9 cellular contexts compared by ENCODE assay signal in the genomic region with DNA sequence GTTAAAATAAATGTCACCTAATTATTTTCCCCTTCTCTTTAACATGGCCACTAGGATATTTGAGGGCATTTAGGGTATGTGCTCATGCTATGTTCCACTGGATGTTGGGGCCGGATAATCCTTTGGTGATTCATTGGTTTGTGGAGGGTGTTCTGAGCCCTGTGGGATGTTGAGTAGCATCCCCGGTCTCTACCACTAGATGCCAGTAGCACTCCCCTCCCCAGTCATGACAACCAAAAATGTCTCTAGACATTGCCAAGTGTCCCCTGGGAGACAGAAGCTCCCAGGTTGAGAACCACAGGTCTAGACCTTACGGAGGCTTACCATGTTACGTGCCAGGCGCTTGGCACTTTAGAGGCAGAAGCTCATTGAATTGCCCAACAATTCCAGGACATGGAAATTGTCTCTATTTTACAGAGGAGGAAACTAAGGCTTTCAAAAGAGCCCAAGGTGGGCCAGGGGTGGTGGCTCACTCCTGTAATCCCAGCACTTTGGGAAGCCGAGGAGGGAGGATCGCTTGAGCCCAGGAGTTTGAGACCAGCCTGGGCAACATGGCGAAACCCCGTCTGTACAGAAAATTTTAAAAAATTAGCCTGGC. TPM values are rescaled to one million over a fixed set of nuclear protein-coding genes. Genes with fewer than 3 reads are reported as not detected.
DNase-seq lines count a peak whose midpoint lies in the region; ATAC-seq and TF ChIP-seq lines count a peak whose summit lies in the region.
"Had no signal": no experiment of that assay in that cellular context is flagged by ENCODE, and none has a peak within 500 bp of the region (broad histone marks: within the 10 kb centered on the region; RNA-seq: fewer than 3 reads in every experiment).

No MANE protein-coding gene starts in this region.

- CTCF ChIA-PET in T-cell (lab: Charles Lee), result no interaction called here

- H3K9me3 ChIP-seq in esophagus squamous epithelium (no peaks in the 10 kb centered on the region), psoas muscle (no peaks in the 10 kb centered on the region), ovary (no peaks in the 10 kb centered on the region)

- H3K4me3 ChIP-seq in LNCaP clone FGC (ENCODE audit: low read depth, low read length), result no peak overlapping the region
- no peak overlapping the region for H3K4me3 ChIP-seq in esophagus squamous epithelium
- no peak overlapping the region for H3K4me3 ChIP-seq in psoas muscle
- no peak overlapping the region for H3K4me3 ChIP-seq in ovary

- H3K27me3 ChIP-seq in esophagus squamous epithelium, result peaks cover 0 to 79% (median 0%) of the 10 kb centered on the region in 4 donors
- peaks cover 0 to 25% (median 6%) of the 10 kb centered on the region in 3 donors for H3K27me3 ChIP-seq in psoas muscle (ENCODE audit: insufficient read depth in 3 of 3, low read length in 2 of 3)
- no peaks in the 10 kb centered on the region for H3K27me3 ChIP-seq in ovary

- H3K36me3 Mint-ChIP-seq in T-cell, result no peaks in the 10 kb centered on the region

- no peak for TF ChIP-seq EP300 in ovary (IDR thresholded peaks at IDR 0.05)

- H3K4me1 ChIP-seq in esophagus squamous epithelium (no peaks in the 10 kb centered on the region), psoas muscle (no peaks in the 10 kb centered on the region), ovary (ENCODE audit: insufficient read depth) (no peaks in the 10 kb centered on the region)

- DNase-seq in activated naive CD4-positive, alpha-beta T cell treated with Interleukin-2 at 50 U/mL for 16 hours, result peak; percentile 16
- no peak for DNase-seq in activated naive CD4-positive, alpha-beta T cell (lab: John Stamatoyannopoulos, UW)
- DNase-seq in LNCaP clone FGC (ENCODE audit: low read depth) (no peak), T-cell (peak in 12 of 34 experiments; percentile 7 to 44 (median 20)), esophagus squamous epithelium (lab: John Stamatoyannopoulos, UW) (no peak), psoas muscle (no peak), ovary (no peak), sciatic nerve (ENCODE audit: low spot score) (no peak)

- POLR2A ChIA-PET in T-cell (lab: Charles Lee), result no interaction called here

- peak; percentile 69 for TF ChIP-seq CTCF in LNCaP clone FGC (IDR thresholded peaks at IDR 0.05; ENCODE audit: control insufficient read depth, extremely low read depth, insufficient read depth)
- peak; percentile 22 to 64 (median 36) for TF ChIP-seq CTCF in esophagus squamous epithelium (IDR thresholded peaks at IDR 0.05)
- TF ChIP-seq CTCF in psoas muscle (IDR thresholded peaks at IDR 0.05), result peak; percentile 27
- peak in 1 of 3 donors; percentile 31 for TF ChIP-seq CTCF in ovary (IDR thresholded peaks at IDR 0.05)

- TF ChIP-seq POLR2A in esophagus squamous epithelium (IDR thresholded peaks at IDR 0.05), result no peak
- no peak for TF ChIP-seq POLR2A in ovary (IDR thresholded peaks at IDR 0.05)

- H3K36me3 ChIP-seq in esophagus squamous epithelium, result no peaks in the 10 kb centered on the region
- no peaks in the 10 kb centered on the region for H3K36me3 ChIP-seq in psoas muscle (ENCODE audit: insufficient read depth in 1 of 2, low read depth in 1 of 2)
- H3K36me3 ChIP-seq in ovary, result no peaks in the 10 kb centered on the region

- WGBS in esophagus squamous epithelium, 2 donors, result 31 to 38% methylated on average over 6 to 9 of the region's 9 CpGs
- 39 to 44% (median 43%) methylated on average over 9 of the region's 9 CpGs for WGBS in psoas muscle, 3 donors
- WGBS in ovary, 3 donors, result 38 to 44% (median 44%) methylated on average over 9 of the region's 9 CpGs

- H3K27me3 Mint-ChIP-seq in T-cell, result peaks cover 15 to 50% of the 10 kb centered on the region in 2 donors

- no peak overlapping the region for H3K4me3 Mint-ChIP-seq in T-cell

- no peak overlapping the region for H3K27ac Mint-ChIP-seq in T-cell

- peak in 3 of 4 experiments; percentile 35 to 78 (median 53) for ATAC-seq in T-cell (replicated peaks in 1 of 4)
- ATAC-seq in psoas muscle, result peak in 1 of 4 donors; percentile 44
- ATAC-seq in sciatic nerve, result no peak

- H3K27ac ChIP-seq in esophagus squamous epithelium (no peak overlapping the region), psoas muscle (no peak overlapping the region), ovary (no peak overlapping the region)

- intact Hi-C loops in esophagus squamous epithelium (cut with DNase I) (no loop called here), psoas muscle (cut with DNase I) (no loop called here), ovary (cut with DNase I) (no loop called here), sciatic nerve (cut with DNase I) (no loop called here)

- H3K9me3 Mint-ChIP-seq in T-cell, result no peaks in the 10 kb centered on the region

- H3K4me1 Mint-ChIP-seq in T-cell, result no peaks in the 10 kb centered on the region

RNA-seq across cellular contexts. Expression of a gene that starts 14.1 kb away (rescaled TPM):
- total RNA-seq in T-cell (1 to 10 TPM in 2 of 5 donors, under 1 TPM in 3; 0.06 to 3.3 (median 0.36) TPM), esophagus squamous epithelium (under 1 TPM in 1 of 4 donors, not detected in 3; 0.06 TPM), psoas muscle (1 to 10 TPM in 1 of 4 donors, under 1 TPM in 2, not detected in 1; 0.39 to 1.3 (median 0.83) TPM), ovary (10 to 100 TPM in 1 of 7 donors, 1 to 10 TPM in 5, under 1 TPM in 1; 0.72 to 11.1 (median 4.0) TPM), sciatic nerve (1.4 TPM)
- polyA plus RNA-seq in psoas muscle (under 1 TPM in 2 of 3 donors, not detected in 1; 0.14 to 0.16 TPM), ovary (1 to 10 TPM in 1 of 2 donors, under 1 TPM in 1; 0.20 to 1.1 TPM)

RNA-seq across cellular contexts. Expression of a gene that starts 17.6 kb away (rescaled TPM):
- total RNA-seq in T-cell (1 to 10 TPM; 1.4 to 5.0 (median 3.7) TPM), esophagus squamous epithelium (10 to 100 TPM in 1 of 4 donors, 1 to 10 TPM in 2, under 1 TPM in 1; 0.80 to 11.1 (median 3.9) TPM), psoas muscle (1 to 10 TPM; 1.6 to 4.5 (median 1.8) TPM), ovary (100 to 1,000 TPM in 1 of 7 donors, 10 to 100 TPM in 6; 17.3 to 120 (median 33.8) TPM), sciatic nerve (16.6 TPM)
- polyA plus RNA-seq in psoas muscle (1 to 10 TPM in 1 of 3 donors, under 1 TPM in 2; 0.83 to 4.0 (median 0.83) TPM), ovary (10 to 100 TPM in 1 of 2 donors, 1 to 10 TPM in 1; 3.8 to 27.9 TPM)

RNA-seq across cellular contexts. Expression of a gene that starts 56.3 kb away (rescaled TPM):
- total RNA-seq in T-cell (1 to 10 TPM in 1 of 5 donors, not detected in 4; 1.5 TPM), esophagus squamous epithelium (not detected), psoas muscle (1 to 10 TPM in 1 of 4 donors, under 1 TPM in 2, not detected in 1; 0.50 to 1.8 (median 0.54) TPM), ovary (10 to 100 TPM in 1 of 7 donors, 1 to 10 TPM in 3, not detected in 3; 1.1 to 12.6 (median 2.1) TPM), sciatic nerve (not detected)
- polyA plus RNA-seq in psoas muscle (1 to 10 TPM in 1 of 3 donors, not detected in 2; 1.5 TPM), ovary (not detected)
- total RNA-seq: temporal lobe had no signal
